Comparison of ENCODE assay signal across 26 cellular contexts in genomic region chr18:78934003-78934402, GRCh38. TPM values are rescaled to one million over a fixed set of nuclear protein-coding genes. Genes with fewer than 3 reads are reported as not detected.
"Had no signal": no experiment of that assay in that cellular context is flagged by ENCODE, and none has a peak within 500 bp of the region (broad histone marks: within the 10 kb centered on the region; RNA-seq: fewer than 3 reads in every experiment).

No MANE protein-coding gene starts in this region.

- H2AFZ ChIP-seq: parathyroid adenoma had no signal

- H3K9ac ChIP-seq: parathyroid adenoma had no signal

- DNase-seq: cortex of kidney; effector memory CD8-positive, alpha-beta T cell; erythroblast; esophagus squamous epithelium; head of caudate nucleus; left lung; mammary epithelial cell; mesendoderm; naive thymus-derived CD8-positive, alpha-beta T cell; nephron progenitor cell; stimulated activated CD4-positive, alpha-beta T cell treated with anti-CD3 and anti-CD28 coated beads, Interleukin-4, amount 100 ng/mL, for 4 hours; stimulated activated naive CD8-positive, alpha-beta T cell treated with anti-CD3 and anti-CD28 coated beads, Interleukin-15, Interleukin-2, amounts not matched to agents 100 U/mL and 50 U/mL, for 24 hours; substantia nigra; testis; upper lobe of left lung; uterus had no signal

- H3K4me1 ChIP-seq: esophagus squamous epithelium, left lung, parathyroid adenoma, right lobe of liver, testis, tibial artery, upper lobe of left lung, uterus had no signal

- H3K9me3 ChIP-seq: esophagus squamous epithelium, left lung, neutrophil, right lobe of liver, testis, tibial artery, upper lobe of left lung, uterus had no signal

- H3K27ac ChIP-seq: esophagus squamous epithelium, left lung, neutrophil, parathyroid adenoma, right lobe of liver, testis, tibial artery, upper lobe of left lung, uterus had no signal

- H3K36me3 ChIP-seq: esophagus squamous epithelium, left lung, neutrophil, right lobe of liver, tibial artery, upper lobe of left lung, uterus had no signal

- H3K27me3 ChIP-seq: neutrophil, right lobe of liver, testis, tibial artery, upper lobe of left lung, uterus had no signal

- H3K4me3 ChIP-seq: esophagus squamous epithelium, left lung, right lobe of liver, testis, tibial artery, upper lobe of left lung, uterus had no signal

- FAIRE-seq: endometrium, frontal cortex, keratinocyte had no signal

- H3K79me2 ChIP-seq: parathyroid adenoma had no signal

- ATAC-seq: effector memory CD8-positive, alpha-beta T cell; left lung; naive thymus-derived CD8-positive, alpha-beta T cell; right lobe of liver; stimulated activated memory B cell treated with anti-CD40 and anti-IgM and Interleukin-4, amounts not matched to agents 10 μg/mL and 1 μg/mL and 100 μg/mL, for 72 hours; stimulated activated naive CD8-positive, alpha-beta T cell treated with anti-CD3 and anti-CD28 coated beads, Interleukin-15, Interleukin-2, amounts not matched to agents 100 U/mL and 50 U/mL, for 24 hours had no signal

RNA-seq across cellular contexts. Expression of gene SALL3, which starts 45.6 kb away (rescaled TPM):
- total RNA-seq: dermis microvascular lymphatic vessel endothelial cell; esophagus squamous epithelium; left lung; mammary epithelial cell; myocyte; naive thymus-derived CD8-positive, alpha-beta T cell; right lobe of liver had no signal
- polyA plus RNA-seq: keratinocyte; mammary epithelial cell; naive thymus-derived CD8-positive, alpha-beta T cell had no signal
